In genomic region chr5:115452083-115452482, GRCh38 we compare ENCODE assay signal across 19 cellular contexts.
DNase-seq lines count a peak whose midpoint lies in the region; FAIRE-seq and TF ChIP-seq lines count a peak whose summit lies in the region.
"Had no signal": no experiment of that assay in that cellular context is flagged by ENCODE, and none has a peak within 500 bp of the region (broad histone marks: within the 10 kb centered on the region; RNA-seq: fewer than 3 reads in every experiment).

No MANE protein-coding gene starts in this region.

- FAIRE-seq in small intestine (lab: Jason Lieb, UNC) = no peak
- FAIRE-seq: GM19239, H54, RCC 7860 had no signal

- DNase-seq in DMS53 (lab: John Stamatoyannopoulos, UW) (peak; percentile 64), colonic mucosa (peak; percentile 52), small intestine (peak; percentile 68), NCI-H2171 (lab: John Stamatoyannopoulos, UW) (no peak), NCI-H1092 (lab: John Stamatoyannopoulos, UW) (no peak), AG08395 (ENCODE audit: low spot score) (no peak)
- DNase-seq in activated CD4-positive, alpha-beta T cell treated with anti-CD3 and anti-CD28 coated beads, Interleukin-2, amount 50 U/mL, for 1 hour = no peak
- DNase-seq: DMS 273 treated with DMSO at 0.1 percent for 48 hours, Karpas-422, NCI-H1092 treated with DMSO at 0.1 percent for 48 hours, NCI-H2081 treated with DMSO at 0.1 percent for 48 hours, NCI-H524 treated with DMSO at 0.1 percent for 48 hours, Right ventricle myocardium superior had no signal

- H3K36me3 ChIP-seq in colonic mucosa (no peaks in the 10 kb centered on the region), mucosa of rectum (ENCODE audit: control insufficient read depth in 2 of 2, insufficient read depth in 2 of 2, low read length in 2 of 2) (no peaks in the 10 kb centered on the region), small intestine (ENCODE audit: control insufficient read depth in 2 of 2, insufficient read depth in 2 of 2, low read length in 2 of 2) (no peaks in the 10 kb centered on the region)
- H3K36me3 ChIP-seq: MG63 had no signal

- H3K27ac ChIP-seq in colonic mucosa = peak overlapping the region; percentile 67
- H3K27ac ChIP-seq in mucosa of rectum (ENCODE audit: low read depth in 2 of 2, low read length in 2 of 2) = peak overlapping the region; percentile 83 to 86
- H3K27ac ChIP-seq in small intestine (ENCODE audit: low read depth in 1 of 2, low read length in 1 of 2) = peak overlapping the region; percentile 79 to 94
- H3K27ac ChIP-seq: C4-2B had no signal

- H3K27me3 ChIP-seq in colonic mucosa (no peaks in the 10 kb centered on the region), mucosa of rectum (ENCODE audit: control insufficient read depth in 2 of 2, insufficient read depth in 2 of 2, low read length in 2 of 2) (no peaks in the 10 kb centered on the region), small intestine (ENCODE audit: control insufficient read depth in 2 of 2, insufficient read depth in 2 of 2, low read length in 2 of 2) (no peaks in the 10 kb centered on the region)
- H3K27me3 ChIP-seq: MG63 had no signal

- intact Hi-C loops in colonic mucosa (cut with DNase I) = no loop called here

- no peak for TF ChIP-seq CTCF in colonic mucosa (IDR thresholded peaks at IDR 0.05)

- H3K9me3 ChIP-seq in colonic mucosa (no peaks in the 10 kb centered on the region), mucosa of rectum (ENCODE audit: control insufficient read depth in 2 of 2, low read length in 2 of 2) (no peaks in the 10 kb centered on the region), small intestine (ENCODE audit: control insufficient read depth, low read depth) (no peaks in the 10 kb centered on the region)
- H3K9me3 ChIP-seq: MG63 had no signal

- H3K9ac ChIP-seq in colonic mucosa (ENCODE audit: low read depth in 2 of 2, low read length in 2 of 2) = peak overlapping the region in 1 of 2 donors; percentile 35
- H3K9ac ChIP-seq in mucosa of rectum (ENCODE audit: low read depth in 1 of 2, low read length in 2 of 2) = peak overlapping the region; percentile 52 to 60

- H3K4me1 ChIP-seq in colonic mucosa = peaks cover 5% of the 10 kb centered on the region
- H3K4me1 ChIP-seq in mucosa of rectum (ENCODE audit: control insufficient read depth in 2 of 2, insufficient read depth in 2 of 2, low read length in 2 of 2) = peaks cover 39 to 53% of the 10 kb centered on the region in 2 donors
- H3K4me1 ChIP-seq in small intestine (ENCODE audit: control insufficient read depth in 2 of 2, insufficient read depth in 1 of 2, low read depth in 1 of 2, low read length in 1 of 2) = peaks cover 11 to 21% of the 10 kb centered on the region in 2 donors

- WGBS in small intestine, 3 donors = 13 to 60% (median 36%) methylated on average over 2 of the region's 2 CpGs

- H3K4me3 ChIP-seq in colonic mucosa (no peak overlapping the region), mucosa of rectum (ENCODE audit: low read length in 2 of 2) (no peak overlapping the region), small intestine (ENCODE audit: low read depth in 1 of 2, low read length in 2 of 2) (no peak overlapping the region)
- H3K4me3 ChIP-seq: MG63 had no signal

Comparison
In these comparisons a context has a peak if more than half of its experiments do, and no peak if none do; other contexts are left out.
1. DNase-seq: peak in DMS53 (single experiment), colonic mucosa (single experiment) and small intestine (single experiment); none in NCI-H2171 (single experiment), activated CD4-positive, alpha-beta T cell treated with anti-CD3 and anti-CD28 coated beads, Interleukin-2, amount 50 U/mL, for 1 hour (single experiment), NCI-H1092 (single experiment) and AG08395 (single experiment).
2. Peak in every context shown above with its lines, with median percentiles within 50 percentile points of each other: H3K27ac ChIP-seq.